22 cellular contexts compared by ENCODE assay signal in the genomic region with DNA sequence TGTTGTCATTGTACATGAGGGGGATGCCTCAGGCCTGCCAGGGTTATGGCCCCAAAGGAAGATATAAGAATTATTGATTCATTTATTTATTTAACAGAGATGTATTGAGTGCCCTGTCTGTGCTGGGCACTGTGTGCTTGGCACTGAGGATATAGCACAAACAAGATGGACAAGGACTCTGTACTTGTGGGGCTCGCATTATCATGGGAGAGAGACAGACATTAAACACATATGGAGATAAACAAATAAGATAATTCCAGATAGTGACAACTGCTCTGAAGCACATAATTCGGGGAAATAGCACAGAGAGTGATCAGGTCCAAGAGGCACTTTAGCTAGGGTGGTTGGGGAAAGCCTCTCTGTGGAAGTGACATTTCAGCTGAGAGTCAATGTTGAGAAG.
DNase-seq lines count a peak whose midpoint lies in the region; ATAC-seq, FAIRE-seq and TF ChIP-seq lines count a peak whose summit lies in the region.
"Had no signal": no experiment of that assay in that cellular context is flagged by ENCODE, and none has a peak within 500 bp of the region (broad histone marks: within the 10 kb centered on the region; RNA-seq: fewer than 3 reads in every experiment).

No MANE protein-coding gene starts in this region.

- H3K36me3 ChIP-seq in keratinocyte (ENCODE audit: control insufficient read depth in 2 of 2, extremely low read depth in 1 of 2, insufficient read depth in 2 of 2, low read length in 2 of 2) = no peaks in the 10 kb centered on the region
- H3K36me3 ChIP-seq in CD8-positive, alpha-beta T cell (ENCODE audit: insufficient read depth, low read length) = no peaks in the 10 kb centered on the region
- H3K36me3 ChIP-seq: MG63 had no signal

- dilution Hi-C loops in keratinocyte (cut with MboI; ENCODE audit: extremely low pct_ligation_motif_present, low sequenced_read_pairs) = no loop called here

- H2AFZ ChIP-seq in keratinocyte (ENCODE audit: control insufficient read depth, low read length) = no peak overlapping the region

- no peaks in the 10 kb centered on the region for H3K9me3 Mint-ChIP-seq in activated T-cell treated with anti-CD3 and anti-CD28 coated beads, Interleukin-2, amount 50 U/mL, for 24 hours
- no peaks in the 10 kb centered on the region for H3K9me3 Mint-ChIP-seq in HFFc6
- peaks cover 9% of the 10 kb centered on the region for H3K9me3 Mint-ChIP-seq in activated naive CD8-positive, alpha-beta T cell treated with anti-CD3 and anti-CD28 coated beads, Interleukin-2, amount 50 U/mL, for 24 hours
- no peaks in the 10 kb centered on the region for H3K9me3 Mint-ChIP-seq in CD8-positive, alpha-beta T cell

- POLR2A ChIA-PET in CD8-positive, alpha-beta T cell (lab: Charles Lee) = no interaction called here

- H3K9ac ChIP-seq in keratinocyte (ENCODE audit: control insufficient read depth, extremely low read depth, insufficient read depth, low read length) = no peak overlapping the region

- H3K27me3 Mint-ChIP-seq in activated T-cell treated with anti-CD3 and anti-CD28 coated beads, Interleukin-2, amount 50 U/mL, for 24 hours = peaks cover 2% of the 10 kb centered on the region
- H3K27me3 Mint-ChIP-seq in HFFc6 (ENCODE audit: insufficient read depth) = no peaks in the 10 kb centered on the region
- peaks cover 5% of the 10 kb centered on the region for H3K27me3 Mint-ChIP-seq in activated naive CD8-positive, alpha-beta T cell treated with anti-CD3 and anti-CD28 coated beads, Interleukin-2, amount 50 U/mL, for 24 hours
- peaks cover 2% of the 10 kb centered on the region for H3K27me3 Mint-ChIP-seq in CD8-positive, alpha-beta T cell (ENCODE audit: low read depth)

- no peaks in the 10 kb centered on the region for H3K36me3 Mint-ChIP-seq in activated T-cell treated with anti-CD3 and anti-CD28 coated beads, Interleukin-2, amount 50 U/mL, for 24 hours (ENCODE audit: low read depth)
- peaks cover 4% of the 10 kb centered on the region; the same call in 1 of the 2 replicates for H3K36me3 Mint-ChIP-seq in HFFc6 (ENCODE audit: low read depth)
- no peaks in the 10 kb centered on the region for H3K36me3 Mint-ChIP-seq in activated naive CD8-positive, alpha-beta T cell treated with anti-CD3 and anti-CD28 coated beads, Interleukin-2, amount 50 U/mL, for 24 hours (ENCODE audit: low read depth)
- H3K36me3 Mint-ChIP-seq in CD8-positive, alpha-beta T cell = no peaks in the 10 kb centered on the region

- DNase-seq in activated T-cell treated with anti-CD3 and anti-CD28 coated beads, Interleukin-2, amount 50 U/mL, for 24 hours = no peak
- DNase-seq in activated T-cell treated with anti-CD3 and anti-CD28 coated beads, Interleukin-2, amount 50 U/mL, for 1 hour = no peak
- DNase-seq in HFFc6 = no peak
- DNase-seq in activated naive CD8-positive, alpha-beta T cell treated with anti-CD3 and anti-CD28 coated beads, Interleukin-2, amount 50 U/mL, for 24 hours = no peak
- DNase-seq in keratinocyte (ENCODE audit: low read depth, low spot score) = no peak
- DNase-seq in CD8-positive, alpha-beta T cell = no peak
- DNase-seq: C1 segment of cervical spinal cord, COR-L47, GF-D8, Karpas-422, MG63, NCI-H1092, NCI-H146, NCI-H2081, NCI-H82 had no signal

- H3K27ac ChIP-seq in keratinocyte (ENCODE audit: control insufficient read depth, insufficient read depth, low read length) = peak overlapping the region; percentile 67
- no peak overlapping the region for H3K27ac ChIP-seq in CD8-positive, alpha-beta T cell (ENCODE audit: low read depth, low read length)

- no peak for FAIRE-seq in keratinocyte (lab: Jason Lieb, UNC)
- FAIRE-seq: A204.1, GM12891, GM18507, H1 had no signal

- no peaks in the 10 kb centered on the region for H3K79me2 ChIP-seq in keratinocyte (ENCODE audit: control insufficient read depth, insufficient read depth, low read length)

- H3K4me1 Mint-ChIP-seq in activated T-cell treated with anti-CD3 and anti-CD28 coated beads, Interleukin-2, amount 50 U/mL, for 24 hours (ENCODE audit: low read depth) = peaks cover 27% of the 10 kb centered on the region
- peaks cover 62% of the 10 kb centered on the region for H3K4me1 Mint-ChIP-seq in HFFc6 (ENCODE audit: low read depth)
- H3K4me1 Mint-ChIP-seq in activated naive CD8-positive, alpha-beta T cell treated with anti-CD3 and anti-CD28 coated beads, Interleukin-2, amount 50 U/mL, for 24 hours = peaks cover 30% of the 10 kb centered on the region
- H3K4me1 Mint-ChIP-seq in CD8-positive, alpha-beta T cell (ENCODE audit: low read depth) = no peaks in the 10 kb centered on the region

- H3K4me3 Mint-ChIP-seq in activated T-cell treated with anti-CD3 and anti-CD28 coated beads, Interleukin-2, amount 50 U/mL, for 24 hours = no peak overlapping the region
- peak overlapping the region; percentile 63 for H3K4me3 Mint-ChIP-seq in HFFc6
- H3K4me3 Mint-ChIP-seq in activated naive CD8-positive, alpha-beta T cell treated with anti-CD3 and anti-CD28 coated beads, Interleukin-2, amount 50 U/mL, for 24 hours = no peak overlapping the region
- no peak overlapping the region for H3K4me3 Mint-ChIP-seq in CD8-positive, alpha-beta T cell

- no peak overlapping the region for H3K4me3 ChIP-seq in keratinocyte (ENCODE audit: control insufficient read depth in 2 of 3, extremely low read depth in 1 of 3, insufficient read depth in 2 of 3, low read depth in 1 of 3, low read length in 3 of 3)
- no peak overlapping the region for H3K4me3 ChIP-seq in CD8-positive, alpha-beta T cell (ENCODE audit: low read depth, low read length)
- H3K4me3 ChIP-seq: MG63 had no signal

- no peak for ATAC-seq in activated naive CD8-positive, alpha-beta T cell treated with anti-CD3 and anti-CD28 coated beads, Interleukin-2, amount 50 U/mL, for 24 hours
- ATAC-seq in CD8-positive, alpha-beta T cell = no peak
- ATAC-seq in GM18909 (IDR thresholded peaks at IDR 0.05; ENCODE audit: poor library complexity, unreplicated experiment) = no peak
- ATAC-seq: Panc1, Right ventricle myocardium inferior had no signal

- intact Hi-C loops in CD8-positive, alpha-beta T cell (cut with DNase I, micrococcal nuclease) = no loop called here

- no peaks in the 10 kb centered on the region for H3K9me1 ChIP-seq in keratinocyte (ENCODE audit: control insufficient read depth, extremely low read depth, insufficient read depth, low read length)

- H3K27me3 ChIP-seq in keratinocyte (ENCODE audit: control insufficient read depth, extremely low read depth, insufficient read depth, low read length) = no peaks in the 10 kb centered on the region
- no peaks in the 10 kb centered on the region for H3K27me3 ChIP-seq in CD8-positive, alpha-beta T cell (ENCODE audit: insufficient read depth, low read length)
- H3K27me3 ChIP-seq: MG63 had no signal

- H3K27ac Mint-ChIP-seq in activated T-cell treated with anti-CD3 and anti-CD28 coated beads, Interleukin-2, amount 50 U/mL, for 24 hours = peak overlapping the region; percentile 88
- H3K27ac Mint-ChIP-seq in HFFc6 = peak overlapping the region; percentile 86
- H3K27ac Mint-ChIP-seq in activated naive CD8-positive, alpha-beta T cell treated with anti-CD3 and anti-CD28 coated beads, Interleukin-2, amount 50 U/mL, for 24 hours = peak overlapping the region; percentile 89
- H3K27ac Mint-ChIP-seq in CD8-positive, alpha-beta T cell = no peak overlapping the region

- CTCF ChIA-PET in CD8-positive, alpha-beta T cell (lab: Charles Lee) = no interaction called here

- H3K4me1 ChIP-seq in keratinocyte (ENCODE audit: control insufficient read depth, extremely low read depth, insufficient read depth, low read length) = peaks cover 41% of the 10 kb centered on the region
- no peaks in the 10 kb centered on the region for H3K4me1 ChIP-seq in CD8-positive, alpha-beta T cell (ENCODE audit: insufficient read depth, low read length)

- no peaks in the 10 kb centered on the region for H4K20me1 ChIP-seq in keratinocyte (ENCODE audit: control insufficient read depth, extremely low read depth, insufficient read depth, low read length)

- TF ChIP-seq CTCF in HFFc6 (IDR thresholded peaks at IDR 0.05) = no peak
- no peak for TF ChIP-seq CTCF in keratinocyte (optimal IDR thresholded peaks at IDR 0.05 in 1 of 3, IDR thresholded peaks at IDR 0.05 in 1 of 3, conservative IDR thresholded peaks at IDR 0.05 in 1 of 3; ENCODE audit: extremely low read depth in 1 of 3, insufficient read depth in 2 of 3, low read length in 3 of 3)
- TF ChIP-seq CTCF in CD8-positive, alpha-beta T cell (IDR thresholded peaks at IDR 0.05) = no peak

- H3K4me2 ChIP-seq in keratinocyte (ENCODE audit: control insufficient read depth, extremely low read depth, insufficient read depth, low read depth, low read length) = no peak overlapping the region

- no peaks in the 10 kb centered on the region for H3K9me3 ChIP-seq in keratinocyte (ENCODE audit: control insufficient read depth, low read depth, low read length)
- H3K9me3 ChIP-seq in CD8-positive, alpha-beta T cell (ENCODE audit: low read length) = no peaks in the 10 kb centered on the region
- H3K9me3 ChIP-seq: MG63 had no signal
